In the genomic region with DNA sequence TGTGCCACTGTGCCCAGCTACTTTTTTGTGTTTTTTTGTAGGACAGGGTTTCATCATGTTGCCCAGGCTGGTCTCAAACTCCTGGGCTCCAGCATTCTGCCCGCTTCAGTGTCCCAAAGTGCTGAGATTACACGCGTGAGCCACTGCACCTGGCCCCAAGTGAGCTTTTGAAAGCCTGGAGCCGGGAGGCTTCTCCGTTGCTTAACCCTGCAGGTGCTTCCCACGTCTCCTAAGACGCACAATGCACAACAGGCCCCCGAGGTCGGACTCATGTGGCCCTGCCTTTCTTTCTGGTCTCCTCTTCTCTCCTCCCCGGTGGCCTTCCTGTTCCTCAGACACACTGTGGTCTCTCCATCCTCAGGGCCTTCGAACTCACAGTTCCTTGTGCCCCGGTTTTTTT, we compare ENCODE assay signal across 1 cellular context.
TF ChIP-seq lines count a peak whose summit lies in the region.

No MANE protein-coding gene starts in this region.

TF ChIP-seq in GM23338, 12 proteins besides CTCF, POLR2A, EP300 and RAD21 (continued from another document):
- TF ChIP-seq, protein P1, sequence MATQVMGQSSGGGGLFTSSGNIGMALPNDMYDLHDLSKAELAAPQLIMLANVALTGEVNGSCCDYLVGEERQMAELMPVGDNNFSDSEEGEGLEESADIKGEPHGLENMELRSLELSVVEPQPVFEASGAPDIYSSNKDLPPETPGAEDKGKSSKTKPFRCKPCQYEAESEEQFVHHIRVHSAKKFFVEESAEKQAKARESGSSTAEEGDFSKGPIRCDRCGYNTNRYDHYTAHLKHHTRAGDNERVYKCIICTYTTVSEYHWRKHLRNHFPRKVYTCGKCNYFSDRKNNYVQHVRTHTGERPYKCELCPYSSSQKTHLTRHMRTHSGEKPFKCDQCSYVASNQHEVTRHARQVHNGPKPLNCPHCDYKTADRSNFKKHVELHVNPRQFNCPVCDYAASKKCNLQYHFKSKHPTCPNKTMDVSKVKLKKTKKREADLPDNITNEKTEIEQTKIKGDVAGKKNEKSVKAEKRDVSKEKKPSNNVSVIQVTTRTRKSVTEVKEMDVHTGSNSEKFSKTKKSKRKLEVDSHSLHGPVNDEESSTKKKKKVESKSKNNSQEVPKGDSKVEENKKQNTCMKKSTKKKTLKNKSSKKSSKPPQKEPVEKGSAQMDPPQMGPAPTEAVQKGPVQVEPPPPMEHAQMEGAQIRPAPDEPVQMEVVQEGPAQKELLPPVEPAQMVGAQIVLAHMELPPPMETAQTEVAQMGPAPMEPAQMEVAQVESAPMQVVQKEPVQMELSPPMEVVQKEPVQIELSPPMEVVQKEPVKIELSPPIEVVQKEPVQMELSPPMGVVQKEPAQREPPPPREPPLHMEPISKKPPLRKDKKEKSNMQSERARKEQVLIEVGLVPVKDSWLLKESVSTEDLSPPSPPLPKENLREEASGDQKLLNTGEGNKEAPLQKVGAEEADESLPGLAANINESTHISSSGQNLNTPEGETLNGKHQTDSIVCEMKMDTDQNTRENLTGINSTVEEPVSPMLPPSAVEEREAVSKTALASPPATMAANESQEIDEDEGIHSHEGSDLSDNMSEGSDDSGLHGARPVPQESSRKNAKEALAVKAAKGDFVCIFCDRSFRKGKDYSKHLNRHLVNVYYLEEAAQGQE (IDR thresholded peaks at IDR 0.05; ENCODE audit: unreplicated experiment) = no peak
- TF ChIP-seq EZH2phosphoT487 (IDR thresholded peaks at IDR 0.05; ENCODE audit: unreplicated experiment) = no peak
- no peak for TF ChIP-seq JUNB (IDR thresholded peaks at IDR 0.05; ENCODE audit: unreplicated experiment)
- TF ChIP-seq, protein P2, sequence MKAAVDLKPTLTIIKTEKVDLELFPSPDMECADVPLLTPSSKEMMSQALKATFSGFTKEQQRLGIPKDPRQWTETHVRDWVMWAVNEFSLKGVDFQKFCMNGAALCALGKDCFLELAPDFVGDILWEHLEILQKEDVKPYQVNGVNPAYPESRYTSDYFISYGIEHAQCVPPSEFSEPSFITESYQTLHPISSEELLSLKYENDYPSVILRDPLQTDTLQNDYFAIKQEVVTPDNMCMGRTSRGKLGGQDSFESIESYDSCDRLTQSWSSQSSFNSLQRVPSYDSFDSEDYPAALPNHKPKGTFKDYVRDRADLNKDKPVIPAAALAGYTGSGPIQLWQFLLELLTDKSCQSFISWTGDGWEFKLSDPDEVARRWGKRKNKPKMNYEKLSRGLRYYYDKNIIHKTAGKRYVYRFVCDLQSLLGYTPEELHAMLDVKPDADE (IDR thresholded peaks at IDR 0.05) = no peak
